ENCODE assay signal across 29 cellular contexts in genomic region chr2:143891879-143892308, GRCh38.
A peak's percentile ranks its signal among the peaks of the same experiment; 100 is the strongest.
DNase-seq lines count a peak whose midpoint lies in the region; ATAC-seq and TF ChIP-seq lines count a peak whose summit lies in the region.
"Had no signal": no experiment of that assay in that cellular context is flagged by ENCODE, and none has a peak within 500 bp of the region (broad histone marks: within the 10 kb centered on the region; RNA-seq: fewer than 3 reads in every experiment).

No MANE protein-coding gene starts in this region.

- peaks cover 59% of the 10 kb centered on the region for H3K27me3 ChIP-seq in GM23338 (ENCODE audit: insufficient read depth)
- H3K27me3 ChIP-seq: brain microvascular endothelial cell, SJCRH30 had no signal

- no peak overlapping the region for H3K4me3 ChIP-seq in GM23338
- H3K4me3 ChIP-seq: K562, SJCRH30 had no signal

- TF ChIP-seq CTCF in GM23338 (conservative IDR thresholded peaks at IDR 0.05; ENCODE audit: low read depth in 2 of 2), result 0 out of 4 replicates have a peak, but pooled peaks of 1 of the 2 experiments have one; percentile 0

- H3K36me3 Mint-ChIP-seq in GM23338 (ENCODE audit: low read depth), result no peaks in the 10 kb centered on the region
- H3K36me3 Mint-ChIP-seq: stimulated activated effector memory CD8-positive, alpha-beta T cell treated with anti-CD3 and anti-CD28 coated beads, Interleukin-12 subunit alpha, Interleukin-12 subunit beta, amount 100 ng/mL, for 72 hours; T-cell; type B pancreatic cell had no signal

- H3F3A ChIP-seq in GM23338 (replicated peaks; ENCODE audit: low read depth), result no peaks in the 10 kb centered on the region

- H2AFZ ChIP-seq in GM23338, result no peak overlapping the region

- H3K36me3 ChIP-seq in GM23338 (ENCODE audit: insufficient read depth), result no peaks in the 10 kb centered on the region
- H3K36me3 ChIP-seq: brain microvascular endothelial cell, SJCRH30 had no signal

- 0 out of 2 replicates have a peak overlapping the region, but pooled peaks have one; percentile 1 for H3K27ac ChIP-seq in GM23338 (ENCODE audit: low read depth)
- H3K27ac ChIP-seq: brain microvascular endothelial cell, epithelial cell of prostate, SJCRH30 had no signal

- H3K9me2 ChIP-seq in GM23338 (ENCODE audit: insufficient read depth), result no peaks in the 10 kb centered on the region

- peak overlapping the region; percentile 13; the same call in 1 of the 2 replicates for H3K4me2 ChIP-seq in GM23338

- DNase-seq in COLO668 (lab: John Stamatoyannopoulos, UW; ENCODE audit: unreplicated experiment) (peak; percentile 70), GM23338 (ENCODE audit: low spot score) (peak; percentile 96), NCI-H748 (lab: John Stamatoyannopoulos, UW; ENCODE audit: unreplicated experiment) (peak; percentile 90), iPS DF 19.7 (ENCODE audit: low read depth, low spot score) (peak; percentile 98), DMS79 treated with DMSO at 0.1 percent for 48 hours (lab: John Stamatoyannopoulos, UW) (no peak), pons (ENCODE audit: low spot score) (no peak)
- DNase-seq: activated CD4-positive, alpha-beta T cell treated with anti-CD3 and anti-CD28 coated beads, Interleukin-2, amount 50 U/mL, for 4 hours; activated naive CD4-positive, alpha-beta T cell treated with anti-CD3 and anti-CD28 coated beads, Interleukin-2, amount 50 U/mL, for 16 hours; amniotic stem cell; brain microvascular endothelial cell; effector CD4-positive, alpha-beta T cell; glutamatergic neuron; GOT3; left colon; NCI-H1105; SJCRH30; stimulated activated CD4-positive, alpha-beta T cell treated with anti-CD3 and anti-CD28 coated beads, Interleukin-12 subunit alpha, Interleukin-12 subunit beta, amount 100 ng/mL, for 4 hours; stimulated activated CD4-positive, alpha-beta T cell treated with anti-CD3 and anti-CD28 coated beads, Interleukin-4, amount 100 ng/mL, for 1 hour; substantia nigra; T-cell had no signal

- peak overlapping the region; percentile 80 for H3K27ac Mint-ChIP-seq in GM23338
- H3K27ac Mint-ChIP-seq: activated T-helper 17 cell treated with anti-CD3 and anti-CD28 coated beads, Interleukin-2, amount 50 U/mL, for 72 hours; progenitor cell of endocrine pancreas; stimulated activated effector memory CD8-positive, alpha-beta T cell treated with anti-CD3 and anti-CD28 coated beads, Interleukin-12 subunit alpha, Interleukin-12 subunit beta, amount 100 ng/mL, for 72 hours; T-cell; type B pancreatic cell had no signal

- no peaks in the 10 kb centered on the region; the same call in 2 of the 3 replicates for H3K9me3 Mint-ChIP-seq in GM23338
- H3K9me3 Mint-ChIP-seq: activated T-helper 17 cell treated with anti-CD3 and anti-CD28 coated beads, Interleukin-2, amount 50 U/mL, for 72 hours; stimulated activated effector memory CD8-positive, alpha-beta T cell treated with anti-CD3 and anti-CD28 coated beads, Interleukin-12 subunit alpha, Interleukin-12 subunit beta, amount 100 ng/mL, for 72 hours; T-cell; type B pancreatic cell had no signal

- no peaks in the 10 kb centered on the region for H3K79me2 ChIP-seq in GM23338 (replicated peaks; ENCODE audit: insufficient read depth)

- ATAC-seq in GM23338 (peak; percentile 96), GM19035 (IDR thresholded peaks at IDR 0.05; ENCODE audit: unreplicated experiment) (no peak), HG03108 (IDR thresholded peaks at IDR 0.05; ENCODE audit: unreplicated experiment) (no peak)
- ATAC-seq: activated T-helper 17 cell treated with anti-CD3 and anti-CD28 coated beads, Interleukin-2, amount 50 U/mL, for 72 hours; K562; left colon; sciatic nerve; stimulated activated effector memory CD8-positive, alpha-beta T cell treated with anti-CD3 and anti-CD28 coated beads, Interleukin-12 subunit alpha, Interleukin-12 subunit beta, amount 100 ng/mL, for 72 hours; T-cell had no signal

- peaks cover 47% of the 10 kb centered on the region for H3K4me1 Mint-ChIP-seq in GM23338
- H3K4me1 Mint-ChIP-seq: activated T-helper 17 cell treated with anti-CD3 and anti-CD28 coated beads, Interleukin-2, amount 50 U/mL, for 72 hours; stimulated activated effector memory CD8-positive, alpha-beta T cell treated with anti-CD3 and anti-CD28 coated beads, Interleukin-12 subunit alpha, Interleukin-12 subunit beta, amount 100 ng/mL, for 72 hours; T-cell had no signal

- H3K27me3 Mint-ChIP-seq in GM23338 (ENCODE audit: insufficient read depth, low read depth, poor library complexity), result peaks cover 45% of the 10 kb centered on the region
- H3K27me3 Mint-ChIP-seq: progenitor cell of endocrine pancreas had no signal

- peaks cover 38% of the 10 kb centered on the region for H3K4me1 ChIP-seq in GM23338 (ENCODE audit: insufficient read depth)
- H3K4me1 ChIP-seq: SJCRH30 had no signal

- H4K20me1 ChIP-seq in GM23338 (replicated peaks; ENCODE audit: insufficient read depth), result no peaks in the 10 kb centered on the region

- peak overlapping the region; percentile 8 for H3K4me3 Mint-ChIP-seq in GM23338
- H3K4me3 Mint-ChIP-seq: activated T-helper 17 cell treated with anti-CD3 and anti-CD28 coated beads, Interleukin-2, amount 50 U/mL, for 72 hours; stimulated activated effector memory CD8-positive, alpha-beta T cell treated with anti-CD3 and anti-CD28 coated beads, Interleukin-12 subunit alpha, Interleukin-12 subunit beta, amount 100 ng/mL, for 72 hours; T-cell; type B pancreatic cell had no signal

TF ChIP-seq in GM23338, 12 proteins besides CTCF, POLR2A, EP300 and RAD21 (continues in another document):
- no peak for TF ChIP-seq STAT1 (IDR thresholded peaks at IDR 0.05; ENCODE audit: unreplicated experiment)
- TF ChIP-seq EZH2phosphoT487 (IDR thresholded peaks at IDR 0.05; ENCODE audit: unreplicated experiment), result no peak
- TF ChIP-seq ZNF462 (CRISPR knock-in tag; IDR thresholded peaks at IDR 0.05), result peak; percentile 89; the same call in 1 of the 2 replicates
- TF ChIP-seq ETS1 (IDR thresholded peaks at IDR 0.05), result no peak; the same call in 1 of the 2 replicates

Comparison
In these comparisons a context has a peak if more than half of its experiments do, and no peak if none do; other contexts are left out.
1. DNase-seq: peak in COLO668 (single experiment), GM23338 (single experiment), NCI-H748 (single experiment) and iPS DF 19.7 (single experiment); none in DMS79 treated with DMSO at 0.1 percent for 48 hours (single experiment) and pons (single experiment).